In the genomic region with DNA sequence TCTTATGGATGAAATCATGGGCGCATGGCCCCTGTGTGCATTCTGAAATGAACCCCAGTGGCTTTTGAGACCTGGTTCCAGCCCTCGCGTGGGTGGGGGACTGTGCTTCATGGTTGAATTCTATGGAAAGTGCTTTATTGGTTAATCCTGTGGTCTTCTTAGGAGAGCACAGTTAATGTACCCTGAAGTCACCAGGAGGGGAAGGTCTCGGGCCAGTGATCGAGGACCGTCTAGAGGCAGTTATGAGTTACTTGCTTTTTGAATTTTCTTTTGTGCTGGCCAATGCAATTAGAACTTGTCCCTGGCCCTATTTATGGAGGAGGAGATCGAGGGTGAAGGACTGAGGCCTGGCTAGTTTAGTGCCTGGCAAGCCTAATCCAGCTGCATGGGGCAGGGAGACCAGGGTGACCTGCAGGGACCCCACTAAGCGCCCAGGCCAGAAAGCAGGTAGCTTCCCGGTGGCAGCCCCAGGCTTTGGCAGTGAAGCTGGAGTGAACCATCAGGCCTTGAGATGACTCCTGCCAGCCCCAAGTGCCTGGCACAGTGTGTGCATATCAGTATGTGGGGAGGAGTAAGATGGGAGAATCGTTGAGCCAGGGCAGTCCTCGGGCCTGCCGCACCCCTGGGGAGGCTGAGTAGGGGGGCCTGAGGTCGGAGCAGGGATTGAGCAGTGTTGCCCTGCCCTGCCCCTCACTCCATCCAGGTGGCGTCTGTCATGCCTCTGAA, we compare ENCODE assay signal across 15 cellular contexts. TPM values are rescaled to one million over a fixed set of nuclear protein-coding genes. Genes with fewer than 3 reads are reported as not detected.
DNase-seq lines count a peak whose midpoint lies in the region; ATAC-seq and TF ChIP-seq lines count a peak whose summit lies in the region.
"Had no signal": no experiment of that assay in that cellular context is flagged by ENCODE, and none has a peak within 500 bp of the region (broad histone marks: within the 10 kb centered on the region; RNA-seq: fewer than 3 reads in every experiment).

No MANE protein-coding gene starts in this region.

- peaks cover 64% of the 10 kb centered on the region for H3K4me1 ChIP-seq in PC-9 (replicated peaks; ENCODE audit: insufficient read depth)
- H3K4me1 ChIP-seq: BE2C had no signal

- H4K20me1 ChIP-seq in PC-9 (ENCODE audit: insufficient read depth): peaks cover 6% of the 10 kb centered on the region; the same call in 1 of the 2 replicates

- CTCF ChIA-PET in PC-9 (lab: Charles Lee): no interaction called here
- CTCF ChIA-PET in activated CD8-positive, alpha-beta memory T cell treated with anti-CD3 and anti-CD28 coated beads, Interleukin-2, amount 10 ng/mL, durations not matched to agents 7 days and 5 days (lab: Charles Lee): no interaction called here

- POLR2A ChIA-PET in PC-9 (lab: Charles Lee; ENCODE audit: unreplicated experiment): no interaction called here

- no peak overlapping the region for H3K27ac ChIP-seq in PC-9

- no peaks in the 10 kb centered on the region for H3K9me3 ChIP-seq in PC-9 (ENCODE audit: insufficient read depth, low read depth)
- H3K9me3 ChIP-seq: BE2C had no signal

- peaks cover 9 to 14% of the 10 kb centered on the region in 2 donors for H3K36me3 Mint-ChIP-seq in CD14-positive monocyte
- peaks cover 27% of the 10 kb centered on the region for H3K36me3 Mint-ChIP-seq in dendritic cell treated with granulocyte-macrophage colony-stimulating factor and Interleukin-4, amounts not matched to agents 40 ng/mL and 50 ng/mL, for 4 days (ENCODE audit: low read depth)
- H3K36me3 Mint-ChIP-seq in osteocyte (ENCODE audit: unreplicated experiment): no peaks in the 10 kb centered on the region
- H3K36me3 Mint-ChIP-seq in activated CD8-positive, alpha-beta memory T cell treated with anti-CD3 and anti-CD28 coated beads, Interleukin-2, amount 10 ng/mL, durations not matched to agents 7 days and 5 days: no peaks in the 10 kb centered on the region
- H3K36me3 Mint-ChIP-seq: natural killer cell treated with Interleukin-12 subunit alpha and Interleukin-12 subunit beta and Interleukin-15 and Interleukin-18, amount 100 ng/mL, for 72 hours had no signal

- H3K27me3 ChIP-seq in PC-9 (ENCODE audit: insufficient read depth, low read depth): no peaks in the 10 kb centered on the region
- H3K27me3 ChIP-seq: BE2C had no signal

- H3K27ac Mint-ChIP-seq in CD14-positive monocyte (peak overlapping the region in 4 of 7 donors; percentile 37 to 90 (median 70)), osteocyte (ENCODE audit: unreplicated experiment) (peak overlapping the region; percentile 61)
- peak overlapping the region; percentile 89 for H3K27ac Mint-ChIP-seq in dendritic cell treated with granulocyte-macrophage colony-stimulating factor and Interleukin-4, amounts not matched to agents 40 ng/mL and 50 ng/mL, for 4 days
- H3K27ac Mint-ChIP-seq in activated CD8-positive, alpha-beta memory T cell treated with anti-CD3 and anti-CD28 coated beads, Interleukin-2, amount 10 ng/mL, durations not matched to agents 7 days and 5 days: no peak overlapping the region

- H3K9me3 Mint-ChIP-seq in CD14-positive monocyte (no peaks in the 10 kb centered on the region), osteocyte (ENCODE audit: unreplicated experiment) (no peaks in the 10 kb centered on the region)
- H3K9me3 Mint-ChIP-seq in dendritic cell treated with granulocyte-macrophage colony-stimulating factor and Interleukin-4, amounts not matched to agents 40 ng/mL and 50 ng/mL, for 4 days: no peaks in the 10 kb centered on the region
- no peaks in the 10 kb centered on the region for H3K9me3 Mint-ChIP-seq in activated CD8-positive, alpha-beta memory T cell treated with anti-CD3 and anti-CD28 coated beads, Interleukin-2, amount 10 ng/mL, durations not matched to agents 7 days and 5 days (ENCODE audit: low read depth)
- H3K9me3 Mint-ChIP-seq: natural killer cell treated with Interleukin-12 subunit alpha and Interleukin-12 subunit beta and Interleukin-15 and Interleukin-18, amount 100 ng/mL, for 72 hours had no signal

- peaks cover 52% of the 10 kb centered on the region for H3K79me2 ChIP-seq in PC-9 (ENCODE audit: low read depth)

- no peak overlapping the region for H3K4me3 ChIP-seq in PC-9

- no peaks in the 10 kb centered on the region for H3K9me2 ChIP-seq in PC-9 (ENCODE audit: insufficient read depth)

- no peak overlapping the region for H3K4me3 Mint-ChIP-seq in CD14-positive monocyte
- no peak overlapping the region for H3K4me3 Mint-ChIP-seq in dendritic cell treated with granulocyte-macrophage colony-stimulating factor and Interleukin-4, amounts not matched to agents 40 ng/mL and 50 ng/mL, for 4 days
- H3K4me3 Mint-ChIP-seq in osteocyte (ENCODE audit: unreplicated experiment): no peak overlapping the region
- H3K4me3 Mint-ChIP-seq in activated CD8-positive, alpha-beta memory T cell treated with anti-CD3 and anti-CD28 coated beads, Interleukin-2, amount 10 ng/mL, durations not matched to agents 7 days and 5 days: no peak overlapping the region
- H3K4me3 Mint-ChIP-seq: natural killer cell treated with Interleukin-12 subunit alpha and Interleukin-12 subunit beta and Interleukin-15 and Interleukin-18, amount 100 ng/mL, for 72 hours had no signal

- DNase-seq in CD14-positive monocyte (ENCODE audit: low spot score) (no peak), PC-9 (no peak), osteocyte (ENCODE audit: extremely low spot score, unreplicated experiment) (no peak), GM13977 (ENCODE audit: low spot score) (no peak), NCI-H524 (lab: John Stamatoyannopoulos, UW) (no peak)
- no peak for DNase-seq in activated CD8-positive, alpha-beta memory T cell treated with anti-CD3 and anti-CD28 coated beads, Interleukin-2, amount 10 ng/mL, durations not matched to agents 7 days and 5 days
- DNase-seq: activated CD4-positive, CD25-positive, alpha-beta regulatory T cell; BE2C; Karpas-422; NCI-H1417 treated with DMSO at 0.1 percent for 48 hours; NCI-H446 had no signal

- H3K36me3 ChIP-seq in PC-9 (ENCODE audit: low read depth): no peaks in the 10 kb centered on the region
- H3K36me3 ChIP-seq: BE2C had no signal

- H3K27me3 Mint-ChIP-seq in CD14-positive monocyte (ENCODE audit: low read depth in 3 of 3) (peaks cover 0 to 10% (median 9%) of the 10 kb centered on the region in 3 donors), osteocyte (ENCODE audit: unreplicated experiment) (no peaks in the 10 kb centered on the region)
- peaks cover 14% of the 10 kb centered on the region for H3K27me3 Mint-ChIP-seq in dendritic cell treated with granulocyte-macrophage colony-stimulating factor and Interleukin-4, amounts not matched to agents 40 ng/mL and 50 ng/mL, for 4 days
- H3K27me3 Mint-ChIP-seq in activated CD8-positive, alpha-beta memory T cell treated with anti-CD3 and anti-CD28 coated beads, Interleukin-2, amount 10 ng/mL, durations not matched to agents 7 days and 5 days: no peaks in the 10 kb centered on the region
- H3K27me3 Mint-ChIP-seq: natural killer cell treated with Interleukin-12 subunit alpha and Interleukin-12 subunit beta and Interleukin-15 and Interleukin-18, amount 100 ng/mL, for 72 hours had no signal

- in situ Hi-C loops in GM13977 (cut with MboI; ENCODE audit: low pct_unique_long_range_greater_than_20kb, low sequenced_read_pairs, unreplicated experiment): no loop called here

- TF ChIP-seq CTCF in CD14-positive monocyte (IDR thresholded peaks at IDR 0.05): no peak
- no peak for TF ChIP-seq CTCF in PC-9 (conservative IDR thresholded peaks at IDR 0.05)
- no peak for TF ChIP-seq CTCF in osteocyte (IDR thresholded peaks at IDR 0.05)
- no peak for TF ChIP-seq CTCF in GM13977 (IDR thresholded peaks at IDR 0.05; ENCODE audit: extremely low read depth, insufficient read depth, missing control alignments)

- intact Hi-C loops in CD14-positive monocyte (cut with micrococcal nuclease) (no loop called here), PC-9 (cut with micrococcal nuclease; ENCODE audit: unreplicated experiment) (loop anchor here (2.0 kb wide), 1 partner anchor 41 kb away; no protein-coding TSS in a partner anchor)
- intact Hi-C loops in dendritic cell treated with granulocyte-macrophage colony-stimulating factor and Interleukin-4, amounts not matched to agents 40 ng/mL and 50 ng/mL, for 4 days (cut with micrococcal nuclease): no loop called here

- H3K4me2 ChIP-seq in PC-9: peak overlapping the region; percentile 81; the same call in 1 of the 2 replicates

- BruUV-seq in PC-9 (replicated peaks; lab: Mats Ljungman, UMichigan): no TSS peak

- ATAC-seq in activated CD8-positive, alpha-beta memory T cell treated with anti-CD3 and anti-CD28 coated beads, Interleukin-2, amount 10 ng/mL, durations not matched to agents 7 days and 5 days: no peak
- ATAC-seq in GM18519 (IDR thresholded peaks at IDR 0.05; ENCODE audit: low FRiP score, unreplicated experiment): no peak
- ATAC-seq: HCT116 had no signal

- H2AFZ ChIP-seq in PC-9: no peak overlapping the region

- H3F3A ChIP-seq in PC-9 (ENCODE audit: insufficient read depth, low read depth): peaks cover 33% of the 10 kb centered on the region

- H3K4me1 Mint-ChIP-seq in CD14-positive monocyte (peaks cover 24% of the 10 kb centered on the region), osteocyte (ENCODE audit: unreplicated experiment) (peaks cover 35% of the 10 kb centered on the region)
- H3K4me1 Mint-ChIP-seq in dendritic cell treated with granulocyte-macrophage colony-stimulating factor and Interleukin-4, amounts not matched to agents 40 ng/mL and 50 ng/mL, for 4 days (ENCODE audit: low read depth): peaks cover 87% of the 10 kb centered on the region
- H3K4me1 Mint-ChIP-seq in activated CD8-positive, alpha-beta memory T cell treated with anti-CD3 and anti-CD28 coated beads, Interleukin-2, amount 10 ng/mL, durations not matched to agents 7 days and 5 days: peaks cover 27% of the 10 kb centered on the region

RNA-seq across cellular contexts. Expression of a gene that starts 11.3 kb away (rescaled TPM):
- 1 to 10 TPM; 5.4 to 7.7 TPM for polyA plus RNA-seq in CD14-positive monocyte
- total RNA-seq in PC-9 (2021) (32.3 and 34.5 TPM in 2 replicates), osteocyte (14.5 and 14.8 TPM in 2 replicates)
- total RNA-seq in activated CD8-positive, alpha-beta memory T cell treated with anti-CD3 and anti-CD28 coated beads, Interleukin-2, amount 10 ng/mL, durations not matched to agents 7 days and 5 days: 10 to 100 TPM in 1 of 2 experiments, 1 to 10 TPM in 1; 3.3 to 15.8 TPM
